ENCODE assay signal across 1 cellular context in the genomic region with DNA sequence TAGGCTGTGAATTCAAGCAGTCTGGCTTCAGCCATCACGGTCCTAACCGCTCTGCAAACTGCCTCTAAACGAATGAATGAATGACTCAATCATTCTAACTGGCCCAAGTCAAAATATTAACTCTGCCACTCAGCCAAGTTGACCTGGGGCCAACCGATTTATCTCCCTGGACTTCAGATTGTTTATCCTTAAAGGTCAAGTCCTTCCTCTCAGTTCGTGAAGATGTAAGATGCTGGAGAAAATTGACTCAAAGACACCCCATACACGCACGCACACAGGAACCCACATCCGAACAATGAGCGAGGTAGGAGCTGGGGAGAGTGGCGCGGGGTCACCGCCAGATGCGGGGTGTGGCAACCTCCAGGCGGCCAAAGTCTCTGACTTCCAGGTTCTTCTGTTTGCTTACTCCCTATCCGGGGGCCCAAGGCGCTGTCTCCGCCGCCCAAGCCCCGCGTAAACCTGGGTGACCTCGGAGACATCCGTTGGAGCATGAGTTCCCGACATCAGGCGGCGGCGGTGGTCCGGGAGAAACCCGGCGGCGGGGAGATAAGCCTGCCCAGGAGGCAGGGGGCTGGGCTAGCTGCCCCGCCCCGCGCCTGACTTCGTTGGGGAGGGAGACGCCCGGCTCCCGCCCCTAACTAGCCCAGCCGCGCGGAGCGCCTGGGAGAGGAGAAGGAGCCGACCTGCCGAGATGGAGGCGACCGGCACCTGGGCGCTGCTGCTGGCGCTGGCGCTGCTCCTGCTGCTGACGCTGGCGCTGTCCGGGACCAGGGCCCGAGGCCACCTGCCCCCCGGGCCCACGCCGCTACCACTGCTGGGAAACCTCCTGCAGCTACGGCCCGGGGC.
TF ChIP-seq lines count a peak whose summit lies in the region.

A gene with protein sequence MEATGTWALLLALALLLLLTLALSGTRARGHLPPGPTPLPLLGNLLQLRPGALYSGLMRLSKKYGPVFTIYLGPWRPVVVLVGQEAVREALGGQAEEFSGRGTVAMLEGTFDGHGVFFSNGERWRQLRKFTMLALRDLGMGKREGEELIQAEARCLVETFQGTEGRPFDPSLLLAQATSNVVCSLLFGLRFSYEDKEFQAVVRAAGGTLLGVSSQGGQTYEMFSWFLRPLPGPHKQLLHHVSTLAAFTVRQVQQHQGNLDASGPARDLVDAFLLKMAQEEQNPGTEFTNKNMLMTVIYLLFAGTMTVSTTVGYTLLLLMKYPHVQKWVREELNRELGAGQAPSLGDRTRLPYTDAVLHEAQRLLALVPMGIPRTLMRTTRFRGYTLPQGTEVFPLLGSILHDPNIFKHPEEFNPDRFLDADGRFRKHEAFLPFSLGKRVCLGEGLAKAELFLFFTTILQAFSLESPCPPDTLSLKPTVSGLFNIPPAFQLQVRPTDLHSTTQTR (plus strand): TSS at position 646 of the 846 bp plus-strand sequence. CDS start 46 bp downstream, at position 692.

TF ChIP-seq in GM23338, 12 proteins besides CTCF, POLR2A, EP300 and RAD21 (continued from another document):
- TF ChIP-seq, protein P1, sequence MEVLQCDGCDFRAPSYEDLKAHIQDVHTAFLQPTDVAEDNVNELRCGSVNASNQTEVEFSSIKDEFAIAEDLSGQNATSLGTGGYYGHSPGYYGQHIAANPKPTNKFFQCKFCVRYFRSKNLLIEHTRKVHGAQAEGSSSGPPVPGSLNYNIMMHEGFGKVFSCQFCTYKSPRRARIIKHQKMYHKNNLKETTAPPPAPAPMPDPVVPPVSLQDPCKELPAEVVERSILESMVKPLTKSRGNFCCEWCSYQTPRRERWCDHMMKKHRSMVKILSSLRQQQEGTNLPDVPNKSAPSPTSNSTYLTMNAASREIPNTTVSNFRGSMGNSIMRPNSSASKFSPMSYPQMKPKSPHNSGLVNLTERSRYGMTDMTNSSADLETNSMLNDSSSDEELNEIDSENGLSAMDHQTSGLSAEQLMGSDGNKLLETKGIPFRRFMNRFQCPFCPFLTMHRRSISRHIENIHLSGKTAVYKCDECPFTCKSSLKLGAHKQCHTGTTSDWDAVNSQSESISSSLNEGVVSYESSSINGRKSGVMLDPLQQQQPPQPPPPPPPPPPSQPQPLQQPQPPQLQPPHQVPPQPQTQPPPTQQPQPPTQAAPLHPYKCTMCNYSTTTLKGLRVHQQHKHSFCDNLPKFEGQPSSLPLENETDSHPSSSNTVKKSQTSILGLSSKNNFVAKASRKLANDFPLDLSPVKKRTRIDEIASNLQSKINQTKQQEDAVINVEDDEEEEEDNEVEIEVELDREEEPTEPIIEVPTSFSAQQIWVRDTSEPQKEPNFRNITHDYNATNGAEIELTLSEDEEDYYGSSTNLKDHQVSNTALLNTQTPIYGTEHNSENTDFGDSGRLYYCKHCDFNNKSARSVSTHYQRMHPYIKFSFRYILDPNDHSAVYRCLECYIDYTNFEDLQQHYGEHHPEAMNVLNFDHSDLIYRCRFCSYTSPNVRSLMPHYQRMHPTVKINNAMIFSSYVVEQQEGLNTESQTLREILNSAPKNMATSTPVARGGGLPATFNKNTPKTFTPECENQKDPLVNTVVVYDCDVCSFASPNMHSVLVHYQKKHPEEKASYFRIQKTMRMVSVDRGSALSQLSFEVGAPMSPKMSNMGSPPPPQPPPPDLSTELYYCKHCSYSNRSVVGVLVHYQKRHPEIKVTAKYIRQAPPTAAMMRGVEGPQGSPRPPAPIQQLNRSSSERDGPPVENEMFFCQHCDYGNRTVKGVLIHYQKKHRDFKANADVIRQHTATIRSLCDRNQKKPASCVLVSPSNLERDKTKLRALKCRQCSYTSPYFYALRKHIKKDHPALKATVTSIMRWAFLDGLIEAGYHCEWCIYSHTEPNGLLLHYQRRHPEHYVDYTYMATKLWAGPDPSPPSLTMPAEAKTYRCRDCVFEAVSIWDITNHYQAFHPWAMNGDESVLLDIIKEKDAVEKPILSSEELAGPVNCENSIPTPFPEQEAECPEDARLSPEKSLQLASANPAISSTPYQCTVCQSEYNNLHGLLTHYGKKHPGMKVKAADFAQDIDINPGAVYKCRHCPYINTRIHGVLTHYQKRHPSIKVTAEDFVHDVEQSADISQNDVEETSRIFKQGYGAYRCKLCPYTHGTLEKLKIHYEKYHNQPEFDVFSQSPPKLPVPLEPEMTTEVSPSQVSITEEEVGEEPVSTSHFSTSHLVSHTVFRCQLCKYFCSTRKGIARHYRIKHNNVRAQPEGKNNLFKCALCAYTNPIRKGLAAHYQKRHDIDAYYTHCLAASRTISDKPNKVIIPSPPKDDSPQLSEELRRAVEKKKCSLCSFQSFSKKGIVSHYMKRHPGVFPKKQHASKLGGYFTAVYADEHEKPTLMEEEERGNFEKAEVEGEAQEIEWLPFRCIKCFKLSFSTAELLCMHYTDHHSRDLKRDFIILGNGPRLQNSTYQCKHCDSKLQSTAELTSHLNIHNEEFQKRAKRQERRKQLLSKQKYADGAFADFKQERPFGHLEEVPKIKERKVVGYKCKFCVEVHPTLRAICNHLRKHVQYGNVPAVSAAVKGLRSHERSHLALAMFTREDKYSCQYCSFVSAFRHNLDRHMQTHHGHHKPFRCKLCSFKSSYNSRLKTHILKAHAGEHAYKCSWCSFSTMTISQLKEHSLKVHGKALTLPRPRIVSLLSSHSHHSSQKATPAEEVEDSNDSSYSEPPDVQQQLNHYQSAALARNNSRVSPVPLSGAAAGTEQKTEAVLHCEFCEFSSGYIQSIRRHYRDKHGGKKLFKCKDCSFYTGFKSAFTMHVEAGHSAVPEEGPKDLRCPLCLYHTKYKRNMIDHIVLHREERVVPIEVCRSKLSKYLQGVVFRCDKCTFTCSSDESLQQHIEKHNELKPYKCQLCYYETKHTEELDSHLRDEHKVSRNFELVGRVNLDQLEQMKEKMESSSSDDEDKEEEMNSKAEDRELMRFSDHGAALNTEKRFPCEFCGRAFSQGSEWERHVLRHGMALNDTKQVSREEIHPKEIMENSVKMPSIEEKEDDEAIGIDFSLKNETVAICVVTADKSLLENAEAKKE (CRISPR knock-in tag; IDR thresholded peaks at IDR 0.05) = no peak
- TF ChIP-seq POLR2AphosphoS5 (IDR thresholded peaks at IDR 0.05; ENCODE audit: low read depth) (peak; percentile 83), CREB1 (CRISPR knock-in tag; IDR thresholded peaks at IDR 0.05; ENCODE audit: low read depth) (no peak), EZH2phosphoT487 (IDR thresholded peaks at IDR 0.05; ENCODE audit: unreplicated experiment) (no peak), ZNF114 (CRISPR knock-in tag; IDR thresholded peaks at IDR 0.05) (no peak), NANOG (IDR thresholded peaks at IDR 0.05; ENCODE audit: borderline replicate concordance) (no peak), JUNB (IDR thresholded peaks at IDR 0.05; ENCODE audit: unreplicated experiment) (no peak), STAT1 (IDR thresholded peaks at IDR 0.05; ENCODE audit: unreplicated experiment) (no peak)
- TF ChIP-seq, protein P2, sequence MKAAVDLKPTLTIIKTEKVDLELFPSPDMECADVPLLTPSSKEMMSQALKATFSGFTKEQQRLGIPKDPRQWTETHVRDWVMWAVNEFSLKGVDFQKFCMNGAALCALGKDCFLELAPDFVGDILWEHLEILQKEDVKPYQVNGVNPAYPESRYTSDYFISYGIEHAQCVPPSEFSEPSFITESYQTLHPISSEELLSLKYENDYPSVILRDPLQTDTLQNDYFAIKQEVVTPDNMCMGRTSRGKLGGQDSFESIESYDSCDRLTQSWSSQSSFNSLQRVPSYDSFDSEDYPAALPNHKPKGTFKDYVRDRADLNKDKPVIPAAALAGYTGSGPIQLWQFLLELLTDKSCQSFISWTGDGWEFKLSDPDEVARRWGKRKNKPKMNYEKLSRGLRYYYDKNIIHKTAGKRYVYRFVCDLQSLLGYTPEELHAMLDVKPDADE (IDR thresholded peaks at IDR 0.05) = 0 out of 2 replicates have a peak, but pooled peaks have one; percentile 29
